Comparison of ENCODE assay signal across 24 cellular contexts in the genomic region with DNA sequence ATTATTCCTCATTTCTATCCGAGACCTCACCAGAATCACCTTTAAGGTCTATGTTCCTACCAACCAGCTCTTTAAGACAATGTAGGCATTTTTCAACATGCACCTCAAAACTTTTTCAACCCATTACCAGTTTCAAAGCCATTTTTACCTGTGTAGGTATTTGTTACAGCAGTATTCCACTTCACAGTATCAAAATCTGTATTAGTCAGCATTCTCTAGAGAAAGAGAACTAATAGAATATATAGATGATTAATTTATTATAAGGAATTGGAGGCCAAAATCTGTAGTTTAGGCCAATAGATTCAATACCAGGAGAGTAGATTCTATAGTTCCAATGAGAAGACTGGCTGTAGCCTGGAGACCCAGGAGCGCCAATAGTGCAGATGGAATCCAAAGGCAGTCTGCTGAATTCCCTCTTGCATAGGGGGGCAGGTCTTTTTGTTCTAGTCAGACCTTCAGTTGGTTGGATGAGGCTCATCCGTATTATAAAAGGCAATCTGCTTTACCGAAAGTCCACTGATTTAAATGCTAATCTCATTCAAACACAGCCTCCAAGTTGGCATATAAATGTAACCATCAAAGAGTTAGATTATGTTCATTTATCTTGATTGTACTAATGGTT.
"Had no signal": no experiment of that assay in that cellular context is flagged by ENCODE, and none has a peak within 500 bp of the region (broad histone marks: within the 10 kb centered on the region; RNA-seq: fewer than 3 reads in every experiment).

No MANE protein-coding gene starts in this region.

- H3K9me3 ChIP-seq: SJCRH30 had no signal

- H3K27ac ChIP-seq: RWPE1, SJCRH30 had no signal

- H3K27ac Mint-ChIP-seq: activated B cell treated with CpG ODN at 0.5 μM for 24 hours; activated CD4-positive, alpha-beta T cell treated with anti-CD3 and anti-CD28 coated beads, Interleukin-2, amount 10 ng/mL, durations not matched to agents 24 days and 14 days; activated naive CD4-positive, alpha-beta T cell treated with anti-CD3 and anti-CD28 coated beads for 36 hours; activated naive CD8-positive, alpha-beta T cell; brain; T-helper 1 cell treated with Interleukin-12 subunit alpha and Interleukin-12 subunit beta and Interleukin-4 antibody, amounts not matched to agents 30 μg/mL and 1 μg/mL, for 36 hours had no signal

- DNase-seq: activated B cell treated with CpG ODN at 0.5 μM for 24 hours; activated CD4-positive, alpha-beta T cell treated with anti-CD3 and anti-CD28 coated beads for 1 hour; activated CD4-positive, alpha-beta T cell treated with anti-CD3 and anti-CD28 coated beads, Interleukin-2, amount 10 ng/mL, durations not matched to agents 24 days and 14 days; activated CD4-positive, alpha-beta T cell treated with anti-CD3 and anti-CD28 coated beads, Interleukin-2, amount 50 U/mL, for 48 hours; activated gamma-delta T cell; activated naive CD4-positive, alpha-beta T cell treated with anti-CD3 and anti-CD28 coated beads for 36 hours; activated T-cell treated with anti-CD3 and anti-CD28 coated beads, Interleukin-2, amount 50 U/mL, for 4 hours; amygdala; Kasumi-1; NCI-H1048; NCI-H146; NCI-H187 treated with DMSO at 0.1 percent for 48 hours; NCI-H2081 treated with DMSO at 0.1 percent for 48 hours; NCI-H446; NCI-H524; OCI-M1; Right ventricle myocardium superior; SJCRH30 had no signal

- H3K4me1 Mint-ChIP-seq: activated B cell treated with CpG ODN at 0.5 μM for 24 hours; activated CD4-positive, alpha-beta T cell treated with anti-CD3 and anti-CD28 coated beads, Interleukin-2, amount 10 ng/mL, durations not matched to agents 24 days and 14 days; brain; central memory CD8-positive, alpha-beta T cell had no signal

- H3K4me3 ChIP-seq: SJCRH30 had no signal

- H3K27me3 ChIP-seq: SJCRH30 had no signal

- H3K36me3 Mint-ChIP-seq: activated naive CD8-positive, alpha-beta T cell; brain had no signal

- H3K36me3 ChIP-seq: SJCRH30 had no signal

- H3K9me3 Mint-ChIP-seq: activated B cell treated with CpG ODN at 0.5 μM for 24 hours; activated CD4-positive, alpha-beta T cell treated with anti-CD3 and anti-CD28 coated beads, Interleukin-2, amount 10 ng/mL, durations not matched to agents 24 days and 14 days; activated naive CD4-positive, alpha-beta T cell treated with anti-CD3 and anti-CD28 coated beads for 36 hours; brain; T-helper 1 cell treated with Interleukin-12 subunit alpha and Interleukin-12 subunit beta and Interleukin-4 antibody, amounts not matched to agents 30 μg/mL and 1 μg/mL, for 36 hours had no signal

- H3K27me3 Mint-ChIP-seq: activated B cell treated with CpG ODN at 0.5 μM for 24 hours; activated CD4-positive, alpha-beta T cell treated with anti-CD3 and anti-CD28 coated beads, Interleukin-2, amount 10 ng/mL, durations not matched to agents 24 days and 14 days; activated naive CD8-positive, alpha-beta T cell; brain; central memory CD8-positive, alpha-beta T cell had no signal

- H3K4me1 ChIP-seq: SJCRH30 had no signal

- ATAC-seq: activated T-cell treated with anti-CD3 and anti-CD28 coated beads, Interleukin-2, amount 50 U/mL, for 4 hours; Panc1 had no signal

- H3K4me3 Mint-ChIP-seq: activated B cell treated with CpG ODN at 0.5 μM for 24 hours; activated CD4-positive, alpha-beta T cell treated with anti-CD3 and anti-CD28 coated beads, Interleukin-2, amount 10 ng/mL, durations not matched to agents 24 days and 14 days; activated naive CD4-positive, alpha-beta T cell treated with anti-CD3 and anti-CD28 coated beads for 36 hours; activated naive CD8-positive, alpha-beta T cell; activated T-cell treated with anti-CD3 and anti-CD28 coated beads, Interleukin-2, amount 50 U/mL, for 4 hours; brain; central memory CD8-positive, alpha-beta T cell; T-helper 1 cell treated with Interleukin-12 subunit alpha and Interleukin-12 subunit beta and Interleukin-4 antibody, amounts not matched to agents 30 μg/mL and 1 μg/mL, for 36 hours had no signal
